Comparison of ENCODE assay signal across 8 cellular contexts in genomic region chr4:88522702-88523324, GRCh38. TPM values are rescaled to one million over a fixed set of nuclear protein-coding genes. Genes with fewer than 3 reads are reported as not detected.
DNase-seq lines count a peak whose midpoint lies in the region; ATAC-seq and TF ChIP-seq lines count a peak whose summit lies in the region.

No MANE protein-coding gene starts in this region.

- no peaks in the 10 kb centered on the region for H3K27me3 ChIP-seq in HUES64 (ENCODE audit: insufficient read depth, low read length)
- H3K27me3 ChIP-seq in right lobe of liver: no peaks in the 10 kb centered on the region

- peak overlapping the region; percentile 92 for H3K4me3 ChIP-seq in GM12875 (ENCODE audit: low read depth, low read length)
- H3K4me3 ChIP-seq in HUES64 (ENCODE audit: low read length): peak overlapping the region; percentile 96
- peak overlapping the region; percentile 80 to 93 (median 86) for H3K4me3 ChIP-seq in right lobe of liver

- no peaks in the 10 kb centered on the region for H3K9me3 ChIP-seq in HUES64 (ENCODE audit: insufficient read depth, low read depth, low read length)
- H3K9me3 ChIP-seq in right lobe of liver: no peaks in the 10 kb centered on the region

- intact Hi-C loops in right lobe of liver (cut with DNase I): no loop called here

- H3K27ac ChIP-seq in HUES64 (ENCODE audit: low read depth, low read length) (peak overlapping the region; percentile 85), VCaP (peak overlapping the region; percentile 95), right lobe of liver (peak overlapping the region; percentile 81 to 91 (median 81))

- 3% methylated on average over 28 of the region's 28 CpGs for WGBS in HUES64
- under 1% methylated on average over 23 of the region's 28 CpGs for WGBS in right lobe of liver (ENCODE audit: insufficient coverage, low coverage, low lambda C conversion rate, missing lambda C conversion rate)

- peaks cover 20% of the 10 kb centered on the region for H3K36me3 ChIP-seq in HUES64 (ENCODE audit: insufficient read depth, low read length)
- H3K36me3 ChIP-seq in right lobe of liver: peaks cover 0 to 9% (median 5%) of the 10 kb centered on the region in 4 donors

- no peak for TF ChIP-seq CTCF in GM12875 (IDR thresholded peaks at IDR 0.05; ENCODE audit: borderline replicate concordance, insufficient read depth, low read depth, low read length)
- no peak for TF ChIP-seq CTCF in VCaP (conservative IDR thresholded peaks at IDR 0.05)
- no peak for TF ChIP-seq CTCF in right lobe of liver (IDR thresholded peaks at IDR 0.05)

- peaks cover 9% of the 10 kb centered on the region; the same call in 1 of the 2 replicates for H3K4me1 ChIP-seq in HUES64 (ENCODE audit: insufficient read depth, low read length)
- H3K4me1 ChIP-seq in right lobe of liver: peaks cover 0 to 16% (median 4%) of the 10 kb centered on the region in 4 donors

- H3K9ac ChIP-seq in HUES64 (ENCODE audit: low read depth, low read length): peak overlapping the region; percentile 93

- ATAC-seq in right lobe of liver (peak; percentile 28 to 43 (median 36)), HG02571 (IDR thresholded peaks at IDR 0.05; ENCODE audit: unreplicated experiment) (no peak), GM21515 (IDR thresholded peaks at IDR 0.05; ENCODE audit: unreplicated experiment) (no peak)

- DNase-seq in dermis blood vessel endothelial cell: peak; percentile 59
- peak in 2 of 3 donors; percentile 56 to 65 for DNase-seq in right lobe of liver
- peak; percentile 65 for DNase-seq in stimulated activated CD8-positive, alpha-beta memory T cell treated with anti-CD3 and anti-CD28 coated beads, Interleukin-4, amount 100 ng/mL, for 48 hours

- TF ChIP-seq POLR2A in right lobe of liver (IDR thresholded peaks at IDR 0.05): no peak

RNA-seq across cellular contexts. Expression of gene PYURF, which starts 0.8 kb away (rescaled TPM):
- polyA plus RNA-seq in HUES64 (2013, experiment 1 of 2): 61.8 TPM
- 68.0 TPM for polyA plus RNA-seq in HUES64 (2013, experiment 2 of 2)
- total RNA-seq in dermis blood vessel endothelial cell: 64.4 and 78.1 TPM in 2 replicates
- 10 to 100 TPM; 32.2 to 53.8 (median 44.7) TPM for total RNA-seq in right lobe of liver

Comparison
In these comparisons a context has a peak if more than half of its experiments do, and no peak if none do; other contexts are left out.
1. ATAC-seq: peak in right lobe of liver (4 of 4); none in HG02571 (single experiment) and GM21515 (single experiment).
2. Peak in every context shown above with its lines, with median percentiles within 50 percentile points of each other: H3K4me3 ChIP-seq, H3K27ac ChIP-seq and DNase-seq.